In the genomic region with DNA sequence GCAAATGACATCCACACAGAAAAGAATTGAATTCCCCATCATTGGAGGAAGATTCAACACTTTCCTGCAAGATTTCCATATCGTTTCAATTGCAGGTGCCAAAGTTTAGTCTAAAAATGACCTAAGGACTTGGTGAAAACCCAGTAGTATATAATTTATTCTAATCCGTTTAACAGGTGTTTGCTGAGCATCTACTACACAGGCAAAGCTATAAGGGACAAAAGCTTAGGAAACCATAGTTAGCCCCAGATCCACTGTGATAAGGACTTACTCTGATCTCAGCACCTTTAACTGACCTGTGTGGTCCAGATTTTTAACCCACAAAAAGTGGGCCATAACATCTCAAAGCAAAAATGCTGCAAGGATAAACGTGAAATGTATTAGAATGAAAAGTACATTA, we compare ENCODE assay signal across 2 cellular contexts.
TF ChIP-seq lines count a peak whose summit lies in the region.

No MANE protein-coding gene starts in this region.

TF ChIP-seq in GM23338, 12 proteins besides CTCF, POLR2A, EP300 and RAD21 (continued from another document):
- TF ChIP-seq NANOG (IDR thresholded peaks at IDR 0.05; ENCODE audit: borderline replicate concordance) (no peak), STAT1 (IDR thresholded peaks at IDR 0.05; ENCODE audit: unreplicated experiment) (no peak), EZH2phosphoT487 (IDR thresholded peaks at IDR 0.05; ENCODE audit: unreplicated experiment) (no peak), POLR2AphosphoS5 (IDR thresholded peaks at IDR 0.05; ENCODE audit: low read depth) (no peak), CREB1 (CRISPR knock-in tag; IDR thresholded peaks at IDR 0.05; ENCODE audit: low read depth) (no peak), EZH2 (IDR thresholded peaks at IDR 0.05; ENCODE audit: low read depth, unreplicated experiment) (no peak)
- TF ChIP-seq, protein P1, sequence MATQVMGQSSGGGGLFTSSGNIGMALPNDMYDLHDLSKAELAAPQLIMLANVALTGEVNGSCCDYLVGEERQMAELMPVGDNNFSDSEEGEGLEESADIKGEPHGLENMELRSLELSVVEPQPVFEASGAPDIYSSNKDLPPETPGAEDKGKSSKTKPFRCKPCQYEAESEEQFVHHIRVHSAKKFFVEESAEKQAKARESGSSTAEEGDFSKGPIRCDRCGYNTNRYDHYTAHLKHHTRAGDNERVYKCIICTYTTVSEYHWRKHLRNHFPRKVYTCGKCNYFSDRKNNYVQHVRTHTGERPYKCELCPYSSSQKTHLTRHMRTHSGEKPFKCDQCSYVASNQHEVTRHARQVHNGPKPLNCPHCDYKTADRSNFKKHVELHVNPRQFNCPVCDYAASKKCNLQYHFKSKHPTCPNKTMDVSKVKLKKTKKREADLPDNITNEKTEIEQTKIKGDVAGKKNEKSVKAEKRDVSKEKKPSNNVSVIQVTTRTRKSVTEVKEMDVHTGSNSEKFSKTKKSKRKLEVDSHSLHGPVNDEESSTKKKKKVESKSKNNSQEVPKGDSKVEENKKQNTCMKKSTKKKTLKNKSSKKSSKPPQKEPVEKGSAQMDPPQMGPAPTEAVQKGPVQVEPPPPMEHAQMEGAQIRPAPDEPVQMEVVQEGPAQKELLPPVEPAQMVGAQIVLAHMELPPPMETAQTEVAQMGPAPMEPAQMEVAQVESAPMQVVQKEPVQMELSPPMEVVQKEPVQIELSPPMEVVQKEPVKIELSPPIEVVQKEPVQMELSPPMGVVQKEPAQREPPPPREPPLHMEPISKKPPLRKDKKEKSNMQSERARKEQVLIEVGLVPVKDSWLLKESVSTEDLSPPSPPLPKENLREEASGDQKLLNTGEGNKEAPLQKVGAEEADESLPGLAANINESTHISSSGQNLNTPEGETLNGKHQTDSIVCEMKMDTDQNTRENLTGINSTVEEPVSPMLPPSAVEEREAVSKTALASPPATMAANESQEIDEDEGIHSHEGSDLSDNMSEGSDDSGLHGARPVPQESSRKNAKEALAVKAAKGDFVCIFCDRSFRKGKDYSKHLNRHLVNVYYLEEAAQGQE (IDR thresholded peaks at IDR 0.05; ENCODE audit: unreplicated experiment): no peak
- TF ChIP-seq, protein P2, sequence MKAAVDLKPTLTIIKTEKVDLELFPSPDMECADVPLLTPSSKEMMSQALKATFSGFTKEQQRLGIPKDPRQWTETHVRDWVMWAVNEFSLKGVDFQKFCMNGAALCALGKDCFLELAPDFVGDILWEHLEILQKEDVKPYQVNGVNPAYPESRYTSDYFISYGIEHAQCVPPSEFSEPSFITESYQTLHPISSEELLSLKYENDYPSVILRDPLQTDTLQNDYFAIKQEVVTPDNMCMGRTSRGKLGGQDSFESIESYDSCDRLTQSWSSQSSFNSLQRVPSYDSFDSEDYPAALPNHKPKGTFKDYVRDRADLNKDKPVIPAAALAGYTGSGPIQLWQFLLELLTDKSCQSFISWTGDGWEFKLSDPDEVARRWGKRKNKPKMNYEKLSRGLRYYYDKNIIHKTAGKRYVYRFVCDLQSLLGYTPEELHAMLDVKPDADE (IDR thresholded peaks at IDR 0.05): no peak
- TF ChIP-seq, protein P3, sequence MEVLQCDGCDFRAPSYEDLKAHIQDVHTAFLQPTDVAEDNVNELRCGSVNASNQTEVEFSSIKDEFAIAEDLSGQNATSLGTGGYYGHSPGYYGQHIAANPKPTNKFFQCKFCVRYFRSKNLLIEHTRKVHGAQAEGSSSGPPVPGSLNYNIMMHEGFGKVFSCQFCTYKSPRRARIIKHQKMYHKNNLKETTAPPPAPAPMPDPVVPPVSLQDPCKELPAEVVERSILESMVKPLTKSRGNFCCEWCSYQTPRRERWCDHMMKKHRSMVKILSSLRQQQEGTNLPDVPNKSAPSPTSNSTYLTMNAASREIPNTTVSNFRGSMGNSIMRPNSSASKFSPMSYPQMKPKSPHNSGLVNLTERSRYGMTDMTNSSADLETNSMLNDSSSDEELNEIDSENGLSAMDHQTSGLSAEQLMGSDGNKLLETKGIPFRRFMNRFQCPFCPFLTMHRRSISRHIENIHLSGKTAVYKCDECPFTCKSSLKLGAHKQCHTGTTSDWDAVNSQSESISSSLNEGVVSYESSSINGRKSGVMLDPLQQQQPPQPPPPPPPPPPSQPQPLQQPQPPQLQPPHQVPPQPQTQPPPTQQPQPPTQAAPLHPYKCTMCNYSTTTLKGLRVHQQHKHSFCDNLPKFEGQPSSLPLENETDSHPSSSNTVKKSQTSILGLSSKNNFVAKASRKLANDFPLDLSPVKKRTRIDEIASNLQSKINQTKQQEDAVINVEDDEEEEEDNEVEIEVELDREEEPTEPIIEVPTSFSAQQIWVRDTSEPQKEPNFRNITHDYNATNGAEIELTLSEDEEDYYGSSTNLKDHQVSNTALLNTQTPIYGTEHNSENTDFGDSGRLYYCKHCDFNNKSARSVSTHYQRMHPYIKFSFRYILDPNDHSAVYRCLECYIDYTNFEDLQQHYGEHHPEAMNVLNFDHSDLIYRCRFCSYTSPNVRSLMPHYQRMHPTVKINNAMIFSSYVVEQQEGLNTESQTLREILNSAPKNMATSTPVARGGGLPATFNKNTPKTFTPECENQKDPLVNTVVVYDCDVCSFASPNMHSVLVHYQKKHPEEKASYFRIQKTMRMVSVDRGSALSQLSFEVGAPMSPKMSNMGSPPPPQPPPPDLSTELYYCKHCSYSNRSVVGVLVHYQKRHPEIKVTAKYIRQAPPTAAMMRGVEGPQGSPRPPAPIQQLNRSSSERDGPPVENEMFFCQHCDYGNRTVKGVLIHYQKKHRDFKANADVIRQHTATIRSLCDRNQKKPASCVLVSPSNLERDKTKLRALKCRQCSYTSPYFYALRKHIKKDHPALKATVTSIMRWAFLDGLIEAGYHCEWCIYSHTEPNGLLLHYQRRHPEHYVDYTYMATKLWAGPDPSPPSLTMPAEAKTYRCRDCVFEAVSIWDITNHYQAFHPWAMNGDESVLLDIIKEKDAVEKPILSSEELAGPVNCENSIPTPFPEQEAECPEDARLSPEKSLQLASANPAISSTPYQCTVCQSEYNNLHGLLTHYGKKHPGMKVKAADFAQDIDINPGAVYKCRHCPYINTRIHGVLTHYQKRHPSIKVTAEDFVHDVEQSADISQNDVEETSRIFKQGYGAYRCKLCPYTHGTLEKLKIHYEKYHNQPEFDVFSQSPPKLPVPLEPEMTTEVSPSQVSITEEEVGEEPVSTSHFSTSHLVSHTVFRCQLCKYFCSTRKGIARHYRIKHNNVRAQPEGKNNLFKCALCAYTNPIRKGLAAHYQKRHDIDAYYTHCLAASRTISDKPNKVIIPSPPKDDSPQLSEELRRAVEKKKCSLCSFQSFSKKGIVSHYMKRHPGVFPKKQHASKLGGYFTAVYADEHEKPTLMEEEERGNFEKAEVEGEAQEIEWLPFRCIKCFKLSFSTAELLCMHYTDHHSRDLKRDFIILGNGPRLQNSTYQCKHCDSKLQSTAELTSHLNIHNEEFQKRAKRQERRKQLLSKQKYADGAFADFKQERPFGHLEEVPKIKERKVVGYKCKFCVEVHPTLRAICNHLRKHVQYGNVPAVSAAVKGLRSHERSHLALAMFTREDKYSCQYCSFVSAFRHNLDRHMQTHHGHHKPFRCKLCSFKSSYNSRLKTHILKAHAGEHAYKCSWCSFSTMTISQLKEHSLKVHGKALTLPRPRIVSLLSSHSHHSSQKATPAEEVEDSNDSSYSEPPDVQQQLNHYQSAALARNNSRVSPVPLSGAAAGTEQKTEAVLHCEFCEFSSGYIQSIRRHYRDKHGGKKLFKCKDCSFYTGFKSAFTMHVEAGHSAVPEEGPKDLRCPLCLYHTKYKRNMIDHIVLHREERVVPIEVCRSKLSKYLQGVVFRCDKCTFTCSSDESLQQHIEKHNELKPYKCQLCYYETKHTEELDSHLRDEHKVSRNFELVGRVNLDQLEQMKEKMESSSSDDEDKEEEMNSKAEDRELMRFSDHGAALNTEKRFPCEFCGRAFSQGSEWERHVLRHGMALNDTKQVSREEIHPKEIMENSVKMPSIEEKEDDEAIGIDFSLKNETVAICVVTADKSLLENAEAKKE (CRISPR knock-in tag; IDR thresholded peaks at IDR 0.05): no peak

TF ChIP-seq in endothelial cell of umbilical vein, 7 proteins besides CTCF, POLR2A, EP300 and RAD21 (continued from another document):
- TF ChIP-seq POLR2AphosphoS5 (IDR thresholded peaks at IDR 0.05; ENCODE audit: insufficient read depth, low read depth, low read length): no peak
TF ChIP-seq in endothelial cell of umbilical vein: peak in this region for 0.
